5 cellular contexts compared by ENCODE assay signal in genomic region chr7:138289864-138290263, GRCh38.
"Had no signal": no experiment of that assay in that cellular context is flagged by ENCODE, and none has a peak within 500 bp of the region (broad histone marks: within the 10 kb centered on the region; RNA-seq: fewer than 3 reads in every experiment).

No MANE protein-coding gene starts in this region.

- H2AFZ ChIP-seq: GM23248 had no signal

- DNase-seq: GM23248, GOT3, H7, HCEC 1CT, KG1 had no signal

- H3K4me3 ChIP-seq: GM23248 had no signal

- H3K27ac ChIP-seq: GM23248 had no signal

- H3K9ac ChIP-seq: GM23248 had no signal
